Comparison of ENCODE assay signal across 1 cellular context in genomic region chr7:131513245-131514061, GRCh38.
A peak's percentile ranks its signal among the peaks of the same experiment; 100 is the strongest.
TF ChIP-seq lines count a peak whose summit lies in the region.

No MANE protein-coding gene starts in this region.

TF ChIP-seq in K562, 482 proteins besides CTCF, POLR2A, EP300 and RAD21 (continued from another document and continues in another):
- TF ChIP-seq, protein P1, sequence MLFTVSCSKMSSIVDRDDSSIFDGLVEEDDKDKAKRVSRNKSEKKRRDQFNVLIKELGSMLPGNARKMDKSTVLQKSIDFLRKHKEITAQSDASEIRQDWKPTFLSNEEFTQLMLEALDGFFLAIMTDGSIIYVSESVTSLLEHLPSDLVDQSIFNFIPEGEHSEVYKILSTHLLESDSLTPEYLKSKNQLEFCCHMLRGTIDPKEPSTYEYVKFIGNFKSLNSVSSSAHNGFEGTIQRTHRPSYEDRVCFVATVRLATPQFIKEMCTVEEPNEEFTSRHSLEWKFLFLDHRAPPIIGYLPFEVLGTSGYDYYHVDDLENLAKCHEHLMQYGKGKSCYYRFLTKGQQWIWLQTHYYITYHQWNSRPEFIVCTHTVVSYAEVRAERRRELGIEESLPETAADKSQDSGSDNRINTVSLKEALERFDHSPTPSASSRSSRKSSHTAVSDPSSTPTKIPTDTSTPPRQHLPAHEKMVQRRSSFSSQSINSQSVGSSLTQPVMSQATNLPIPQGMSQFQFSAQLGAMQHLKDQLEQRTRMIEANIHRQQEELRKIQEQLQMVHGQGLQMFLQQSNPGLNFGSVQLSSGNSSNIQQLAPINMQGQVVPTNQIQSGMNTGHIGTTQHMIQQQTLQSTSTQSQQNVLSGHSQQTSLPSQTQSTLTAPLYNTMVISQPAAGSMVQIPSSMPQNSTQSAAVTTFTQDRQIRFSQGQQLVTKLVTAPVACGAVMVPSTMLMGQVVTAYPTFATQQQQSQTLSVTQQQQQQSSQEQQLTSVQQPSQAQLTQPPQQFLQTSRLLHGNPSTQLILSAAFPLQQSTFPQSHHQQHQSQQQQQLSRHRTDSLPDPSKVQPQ (CRISPR knock-in tag; IDR thresholded peaks at IDR 0.05; ENCODE audit: borderline replicate concordance) = no peak
- no peak for TF ChIP-seq ZNF583 (CRISPR knock-in tag; IDR thresholded peaks at IDR 0.05)
- TF ChIP-seq THAP12 (CRISPR knock-in tag; IDR thresholded peaks at IDR 0.05) = peak; percentile 72
- TF ChIP-seq CHD2 (IDR thresholded peaks at IDR 0.05; ENCODE audit: low read depth, low read length) = no peak
- TF ChIP-seq, protein P2, sequence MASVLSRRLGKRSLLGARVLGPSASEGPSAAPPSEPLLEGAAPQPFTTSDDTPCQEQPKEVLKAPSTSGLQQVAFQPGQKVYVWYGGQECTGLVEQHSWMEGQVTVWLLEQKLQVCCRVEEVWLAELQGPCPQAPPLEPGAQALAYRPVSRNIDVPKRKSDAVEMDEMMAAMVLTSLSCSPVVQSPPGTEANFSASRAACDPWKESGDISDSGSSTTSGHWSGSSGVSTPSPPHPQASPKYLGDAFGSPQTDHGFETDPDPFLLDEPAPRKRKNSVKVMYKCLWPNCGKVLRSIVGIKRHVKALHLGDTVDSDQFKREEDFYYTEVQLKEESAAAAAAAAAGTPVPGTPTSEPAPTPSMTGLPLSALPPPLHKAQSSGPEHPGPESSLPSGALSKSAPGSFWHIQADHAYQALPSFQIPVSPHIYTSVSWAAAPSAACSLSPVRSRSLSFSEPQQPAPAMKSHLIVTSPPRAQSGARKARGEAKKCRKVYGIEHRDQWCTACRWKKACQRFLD (CRISPR knock-in tag; IDR thresholded peaks at IDR 0.05) = no peak
- no peak for TF ChIP-seq COPS2 (conservative IDR thresholded peaks at IDR 0.05)
- TF ChIP-seq SMC3 (conservative IDR thresholded peaks at IDR 0.05; ENCODE audit: insufficient read depth, low read depth, low read length) = peak; percentile 89
- TF ChIP-seq EWSR1 (IDR thresholded peaks at IDR 0.05; ENCODE audit: borderline replicate concordance, low read depth, partially characterized antibody) = no peak
- no peak for TF ChIP-seq TCF7 (IDR thresholded peaks at IDR 0.05; ENCODE audit: borderline replicate concordance)
- TF ChIP-seq TEAD1 (CRISPR knock-in tag; IDR thresholded peaks at IDR 0.05) = peak; percentile 79 to 97; a peak in 3 of 4 replicates
- peak; percentile 72 for TF ChIP-seq MAX (CRISPR knock-in tag; IDR thresholded peaks at IDR 0.05)
- TF ChIP-seq, protein P3, sequence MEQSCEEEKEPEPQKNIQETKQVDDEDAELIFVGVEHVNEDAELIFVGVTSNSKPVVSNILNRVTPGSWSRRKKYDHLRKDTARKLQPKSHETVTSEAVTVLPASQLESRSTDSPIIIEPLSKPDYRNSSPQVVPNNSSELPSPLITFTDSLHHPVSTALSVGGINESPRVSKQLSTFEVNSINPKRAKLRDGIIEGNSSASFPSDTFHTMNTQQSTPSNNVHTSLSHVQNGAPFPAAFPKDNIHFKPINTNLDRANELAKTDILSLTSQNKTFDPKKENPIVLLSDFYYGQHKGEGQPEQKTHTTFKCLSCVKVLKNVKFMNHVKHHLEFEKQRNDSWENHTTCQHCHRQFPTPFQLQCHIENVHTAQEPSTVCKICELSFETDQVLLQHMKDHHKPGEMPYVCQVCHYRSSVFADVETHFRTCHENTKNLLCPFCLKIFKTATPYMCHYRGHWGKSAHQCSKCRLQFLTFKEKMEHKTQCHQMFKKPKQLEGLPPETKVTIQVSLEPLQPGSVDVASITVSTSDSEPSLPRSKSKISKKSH (CRISPR knock-in tag; IDR thresholded peaks at IDR 0.05) = no peak
- TF ChIP-seq LARP7 (IDR thresholded peaks at IDR 0.05) = no peak
- peak; percentile 93 for TF ChIP-seq CREM (IDR thresholded peaks at IDR 0.05; ENCODE audit: low read depth)
- no peak for TF ChIP-seq PHF20 (IDR thresholded peaks at IDR 0.05; ENCODE audit: partially characterized antibody)
- peak; percentile 44; the same call in 1 of the 2 replicates for TF ChIP-seq CBFB (CRISPR knock-in tag; IDR thresholded peaks at IDR 0.05)
- TF ChIP-seq ZNF785 (CRISPR knock-in tag; IDR thresholded peaks at IDR 0.05) = no peak
- peak; percentile 52; the same call in 1 of the 2 replicates for TF ChIP-seq CREB1 (IDR thresholded peaks at IDR 0.05)
- peak; percentile 82 for TF ChIP-seq CREB1 (CRISPR knock-in tag; IDR thresholded peaks at IDR 0.05)
- peak; percentile 26; the same call in 1 of the 2 replicates for TF ChIP-seq ARID2 (IDR thresholded peaks at IDR 0.05)
- peak; percentile 49; the same call in 1 of the 2 replicates for TF ChIP-seq NFE2 (IDR thresholded peaks at IDR 0.05; ENCODE audit: low read depth)
- no peak; the same call in 1 of the 2 replicates for TF ChIP-seq ZNF511 (CRISPR knock-in tag; IDR thresholded peaks at IDR 0.05)
- TF ChIP-seq, protein P4, sequence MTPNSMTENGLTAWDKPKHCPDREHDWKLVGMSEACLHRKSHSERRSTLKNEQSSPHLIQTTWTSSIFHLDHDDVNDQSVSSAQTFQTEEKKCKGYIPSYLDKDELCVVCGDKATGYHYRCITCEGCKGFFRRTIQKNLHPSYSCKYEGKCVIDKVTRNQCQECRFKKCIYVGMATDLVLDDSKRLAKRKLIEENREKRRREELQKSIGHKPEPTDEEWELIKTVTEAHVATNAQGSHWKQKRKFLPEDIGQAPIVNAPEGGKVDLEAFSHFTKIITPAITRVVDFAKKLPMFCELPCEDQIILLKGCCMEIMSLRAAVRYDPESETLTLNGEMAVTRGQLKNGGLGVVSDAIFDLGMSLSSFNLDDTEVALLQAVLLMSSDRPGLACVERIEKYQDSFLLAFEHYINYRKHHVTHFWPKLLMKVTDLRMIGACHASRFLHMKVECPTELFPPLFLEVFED (CRISPR knock-in tag; conservative IDR thresholded peaks at IDR 0.05) = 0 out of 2 replicates have a peak, but pooled peaks have one; percentile 16
- TF ChIP-seq ZNF699 (CRISPR knock-in tag; IDR thresholded peaks at IDR 0.05; ENCODE audit: insufficient replicate concordance) = no peak
- no peak for TF ChIP-seq GATAD2B (IDR thresholded peaks at IDR 0.05; ENCODE audit: borderline replicate concordance)
- TF ChIP-seq ZNF780A (CRISPR knock-in tag; IDR thresholded peaks at IDR 0.05) = no peak
- no peak for TF ChIP-seq WHSC1 (IDR thresholded peaks at IDR 0.05; ENCODE audit: low read length)
- peak; percentile 38; the same call in 1 of the 2 replicates for TF ChIP-seq MYC (IDR thresholded peaks at IDR 0.05; ENCODE audit: low read depth, low read length)
- TF ChIP-seq MYC (CRISPR knock-in tag; IDR thresholded peaks at IDR 0.05; ENCODE audit: borderline replicate concordance, low read depth) = no peak
- peak; percentile 98 for TF ChIP-seq STAG1 (CRISPR knock-in tag; IDR thresholded peaks at IDR 0.05; ENCODE audit: borderline replicate concordance)
- 0 out of 2 replicates have a peak, but pooled peaks have one; percentile 25 for TF ChIP-seq KLF16 (IDR thresholded peaks at IDR 0.05)
- TF ChIP-seq MAFF (IDR thresholded peaks at IDR 0.05; ENCODE audit: low read length) = no peak
- TF ChIP-seq ZNF77 (CRISPR knock-in tag; IDR thresholded peaks at IDR 0.05) = no peak
- TF ChIP-seq RBM34 (IDR thresholded peaks at IDR 0.05; ENCODE audit: borderline replicate concordance, insufficient read depth, low read length) = no peak
- peak; percentile 72 for TF ChIP-seq CEBPG (CRISPR knock-in tag; IDR thresholded peaks at IDR 0.05)
- TF ChIP-seq CEBPG (tag; conservative IDR thresholded peaks at IDR 0.05 in 1 of 2, IDR thresholded peaks at IDR 0.05 in 1 of 2) = no peak
- TF ChIP-seq E2F1 (CRISPR knock-in tag; IDR thresholded peaks at IDR 0.05) = peak; percentile 60; the same call in 1 of the 2 replicates
- TF ChIP-seq RCOR1 (IDR thresholded peaks at IDR 0.05; ENCODE audit: borderline replicate concordance in 1 of 2, low read depth in 2 of 2, low read length in 2 of 2) = peak in 1 of 2 experiments; percentile 82; a peak in 2 of 4 replicates
- TF ChIP-seq ZNF143 (CRISPR knock-in tag; IDR thresholded peaks at IDR 0.05) = no peak
- TF ChIP-seq, protein P5, sequence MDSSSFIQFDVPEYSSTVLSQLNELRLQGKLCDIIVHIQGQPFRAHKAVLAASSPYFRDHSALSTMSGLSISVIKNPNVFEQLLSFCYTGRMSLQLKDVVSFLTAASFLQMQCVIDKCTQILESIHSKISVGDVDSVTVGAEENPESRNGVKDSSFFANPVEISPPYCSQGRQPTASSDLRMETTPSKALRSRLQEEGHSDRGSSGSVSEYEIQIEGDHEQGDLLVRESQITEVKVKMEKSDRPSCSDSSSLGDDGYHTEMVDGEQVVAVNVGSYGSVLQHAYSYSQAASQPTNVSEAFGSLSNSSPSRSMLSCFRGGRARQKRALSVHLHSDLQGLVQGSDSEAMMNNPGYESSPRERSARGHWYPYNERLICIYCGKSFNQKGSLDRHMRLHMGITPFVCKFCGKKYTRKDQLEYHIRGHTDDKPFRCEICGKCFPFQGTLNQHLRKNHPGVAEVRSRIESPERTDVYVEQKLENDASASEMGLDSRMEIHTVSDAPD (CRISPR knock-in tag; IDR thresholded peaks at IDR 0.05) = no peak
- TF ChIP-seq CBX3 (IDR thresholded peaks at IDR 0.05; ENCODE audit: borderline replicate concordance in 1 of 2, low read length in 2 of 2) = peak; percentile 13 to 71; a peak in 1 of 3 replicates
- no peak for TF ChIP-seq SIX5 (IDR thresholded peaks at IDR 0.05; ENCODE audit: borderline replicate concordance in 1 of 2, insufficient read depth in 1 of 2, low read depth in 1 of 2, low read length in 2 of 2)
- TF ChIP-seq TEAD2 (tag; IDR thresholded peaks at IDR 0.05) = peak; percentile 84; the same call in 1 of the 2 replicates
- TF ChIP-seq XRCC5 (IDR thresholded peaks at IDR 0.05; ENCODE audit: low read depth, low read length) = peak; percentile 92
- TF ChIP-seq ZNF133 (CRISPR knock-in tag; IDR thresholded peaks at IDR 0.05) = no peak
- TF ChIP-seq MAZ (CRISPR knock-in tag; conservative IDR thresholded peaks at IDR 0.05 in 1 of 2, IDR thresholded peaks at IDR 0.05 in 1 of 2) = 0 out of 4 replicates have a peak, but pooled peaks of 1 of the 2 experiments have one; percentile 19
- TF ChIP-seq, protein P6, sequence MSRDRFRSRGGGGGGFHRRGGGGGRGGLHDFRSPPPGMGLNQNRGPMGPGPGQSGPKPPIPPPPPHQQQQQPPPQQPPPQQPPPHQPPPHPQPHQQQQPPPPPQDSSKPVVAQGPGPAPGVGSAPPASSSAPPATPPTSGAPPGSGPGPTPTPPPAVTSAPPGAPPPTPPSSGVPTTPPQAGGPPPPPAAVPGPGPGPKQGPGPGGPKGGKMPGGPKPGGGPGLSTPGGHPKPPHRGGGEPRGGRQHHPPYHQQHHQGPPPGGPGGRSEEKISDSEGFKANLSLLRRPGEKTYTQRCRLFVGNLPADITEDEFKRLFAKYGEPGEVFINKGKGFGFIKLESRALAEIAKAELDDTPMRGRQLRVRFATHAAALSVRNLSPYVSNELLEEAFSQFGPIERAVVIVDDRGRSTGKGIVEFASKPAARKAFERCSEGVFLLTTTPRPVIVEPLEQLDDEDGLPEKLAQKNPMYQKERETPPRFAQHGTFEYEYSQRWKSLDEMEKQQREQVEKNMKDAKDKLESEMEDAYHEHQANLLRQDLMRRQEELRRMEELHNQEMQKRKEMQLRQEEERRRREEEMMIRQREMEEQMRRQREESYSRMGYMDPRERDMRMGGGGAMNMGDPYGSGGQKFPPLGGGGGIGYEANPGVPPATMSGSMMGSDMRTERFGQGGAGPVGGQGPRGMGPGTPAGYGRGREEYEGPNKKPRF (IDR thresholded peaks at IDR 0.05; ENCODE audit: low read depth, low read length) = no peak
- TF ChIP-seq BCOR (IDR thresholded peaks at IDR 0.05) = no peak
- 0 out of 2 replicates have a peak, but pooled peaks have one; percentile 7 for TF ChIP-seq HCFC1 (IDR thresholded peaks at IDR 0.05; ENCODE audit: low read depth, low read length)
- peak; percentile 93 for TF ChIP-seq JUN (IDR thresholded peaks at IDR 0.05; ENCODE audit: borderline replicate concordance, low read depth, low read length)
- TF ChIP-seq JUN (CRISPR knock-in tag; IDR thresholded peaks at IDR 0.05; ENCODE audit: borderline replicate concordance) = peak; percentile 91; the same call in 1 of the 2 replicates
- TF ChIP-seq RFX7 (CRISPR knock-in tag; IDR thresholded peaks at IDR 0.05) = no peak
- TF ChIP-seq, protein P7, sequence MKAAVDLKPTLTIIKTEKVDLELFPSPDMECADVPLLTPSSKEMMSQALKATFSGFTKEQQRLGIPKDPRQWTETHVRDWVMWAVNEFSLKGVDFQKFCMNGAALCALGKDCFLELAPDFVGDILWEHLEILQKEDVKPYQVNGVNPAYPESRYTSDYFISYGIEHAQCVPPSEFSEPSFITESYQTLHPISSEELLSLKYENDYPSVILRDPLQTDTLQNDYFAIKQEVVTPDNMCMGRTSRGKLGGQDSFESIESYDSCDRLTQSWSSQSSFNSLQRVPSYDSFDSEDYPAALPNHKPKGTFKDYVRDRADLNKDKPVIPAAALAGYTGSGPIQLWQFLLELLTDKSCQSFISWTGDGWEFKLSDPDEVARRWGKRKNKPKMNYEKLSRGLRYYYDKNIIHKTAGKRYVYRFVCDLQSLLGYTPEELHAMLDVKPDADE (conservative IDR thresholded peaks at IDR 0.05; ENCODE audit: control insufficient read depth, low read depth, low read length) = no peak
- TF ChIP-seq FOXK2 (conservative IDR thresholded peaks at IDR 0.05 in 1 of 2, IDR thresholded peaks at IDR 0.05 in 1 of 2; ENCODE audit: low read depth in 2 of 2) = no peak
